Comparison of ENCODE assay signal across 32 cellular contexts in the genomic region with DNA sequence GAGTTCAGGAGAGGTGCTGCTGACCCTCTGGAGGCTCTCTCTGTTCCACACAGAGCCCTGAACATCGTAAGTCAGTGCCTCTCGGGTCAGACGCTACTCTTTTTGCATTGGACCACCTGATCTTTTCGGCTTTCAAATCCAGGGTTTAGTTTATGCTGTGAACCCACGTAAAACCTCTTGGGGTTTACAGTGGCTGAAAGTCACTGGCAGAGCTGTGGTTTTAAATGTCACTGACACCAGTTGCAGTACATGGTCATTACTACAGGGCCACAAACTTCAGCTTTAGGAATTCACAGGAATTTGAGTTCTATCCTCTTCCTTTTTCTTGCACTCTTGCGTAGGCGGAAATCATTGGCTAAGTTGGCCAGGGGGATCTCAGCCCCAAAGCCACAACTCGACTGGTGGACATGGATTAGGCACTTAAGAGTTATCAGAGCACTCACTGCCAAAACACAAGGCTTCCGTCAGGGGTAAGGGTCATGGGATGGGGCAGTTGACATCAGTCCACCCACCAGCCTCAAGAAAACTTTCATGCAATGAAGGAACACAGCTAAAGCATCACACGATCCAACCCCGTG.
"Had no signal": no experiment of that assay in that cellular context is flagged by ENCODE, and none has a peak within 500 bp of the region (broad histone marks: within the 10 kb centered on the region; RNA-seq: fewer than 3 reads in every experiment).

No MANE protein-coding gene starts in this region.

- DNase-seq: activated CD4-positive, alpha-beta memory T cell treated with anti-CD3 and anti-CD28 coated beads, Interleukin-2, amount 10 ng/mL, durations not matched to agents 7 days and 5 days; activated CD4-positive, alpha-beta T cell treated with anti-CD3 and anti-CD28 coated beads, Interleukin-2, amount 10 ng/mL, durations not matched to agents 24 days and 14 days; activated CD8-positive, alpha-beta memory T cell treated with anti-CD3 and anti-CD28 coated beads, Interleukin-2, amount 50 U/mL, for 48 hours; activated gamma-delta T cell; activated naive CD4-positive, alpha-beta T cell treated with anti-CD3 and anti-CD28 coated beads, Interleukin-2, amount 10 ng/mL, durations not matched to agents 7 days and 5 days; activated T-cell treated with anti-CD3 and anti-CD28 coated beads, Interleukin-2, amount 50 U/mL, for 24 hours; amygdala; effector CD8-positive, alpha-beta T cell; gastrocnemius medialis; glutamatergic neuron; kidney; left colon; mammary epithelial cell; ovary; psoas muscle; sigmoid colon; small intestine; stimulated activated CD4-positive, alpha-beta T cell treated with anti-CD3 and anti-CD28 coated beads, Interleukin-4, amount 100 ng/mL, for 24 hours; stomach; T-helper 9 cell; thyroid gland; upper lobe of left lung had no signal

- H3K36me3 ChIP-seq: gastrocnemius medialis, neutrophil, ovary, sigmoid colon, stomach, thyroid gland, upper lobe of left lung, vagina had no signal

- H3K27me3 ChIP-seq: ovary, thyroid gland, upper lobe of left lung, vagina had no signal

- H3K9me3 Mint-ChIP-seq: activated CD4-positive, alpha-beta memory T cell treated with anti-CD3 and anti-CD28 coated beads, Interleukin-2, amount 10 ng/mL, durations not matched to agents 7 days and 5 days; activated CD4-positive, alpha-beta T cell treated with anti-CD3 and anti-CD28 coated beads, Interleukin-2, amount 10 ng/mL, durations not matched to agents 24 days and 14 days; activated naive CD4-positive, alpha-beta T cell treated with anti-CD3 and anti-CD28 coated beads, Interleukin-2, amount 10 ng/mL, durations not matched to agents 7 days and 5 days; activated T-cell treated with anti-CD3 and anti-CD28 coated beads, Interleukin-2, amount 50 U/mL, for 24 hours; central memory CD8-positive, alpha-beta T cell; stimulated activated effector memory CD8-positive, alpha-beta T cell treated with anti-CD3 and anti-CD28 coated beads, Interleukin-12 subunit alpha, Interleukin-12 subunit beta, amount 100 ng/mL, for 72 hours; T-helper 1 cell treated with Interleukin-12 subunit alpha and Interleukin-12 subunit beta and Interleukin-4 antibody, amounts not matched to agents 30 μg/mL and 1 μg/mL, for 36 hours had no signal

- H3K4me3 ChIP-seq: gastrocnemius medialis, ovary, psoas muscle, sigmoid colon, stomach, thyroid gland, upper lobe of left lung, vagina had no signal

- H3K4me1 Mint-ChIP-seq: activated CD4-positive, alpha-beta memory T cell treated with anti-CD3 and anti-CD28 coated beads, Interleukin-2, amount 10 ng/mL, durations not matched to agents 7 days and 5 days; central memory CD8-positive, alpha-beta T cell; nephron; stimulated activated effector memory CD8-positive, alpha-beta T cell treated with anti-CD3 and anti-CD28 coated beads, Interleukin-12 subunit alpha, Interleukin-12 subunit beta, amount 100 ng/mL, for 72 hours had no signal

- H3K4me1 ChIP-seq: gastrocnemius medialis, psoas muscle, sigmoid colon, thyroid gland, upper lobe of left lung, vagina had no signal

- H3K27ac Mint-ChIP-seq: activated CD4-positive, alpha-beta memory T cell treated with anti-CD3 and anti-CD28 coated beads, Interleukin-2, amount 10 ng/mL, durations not matched to agents 7 days and 5 days; activated CD4-positive, alpha-beta T cell treated with anti-CD3 and anti-CD28 coated beads, Interleukin-2, amount 10 ng/mL, durations not matched to agents 24 days and 14 days; activated naive CD4-positive, alpha-beta T cell treated with anti-CD3 and anti-CD28 coated beads, Interleukin-2, amount 10 ng/mL, durations not matched to agents 7 days and 5 days; activated T-cell treated with anti-CD3 and anti-CD28 coated beads, Interleukin-2, amount 50 U/mL, for 24 hours; nephron; stimulated activated effector memory CD8-positive, alpha-beta T cell treated with anti-CD3 and anti-CD28 coated beads, Interleukin-12 subunit alpha, Interleukin-12 subunit beta, amount 100 ng/mL, for 72 hours; T-helper 1 cell treated with Interleukin-12 subunit alpha and Interleukin-12 subunit beta and Interleukin-4 antibody, amounts not matched to agents 30 μg/mL and 1 μg/mL, for 36 hours had no signal

- H3K36me3 Mint-ChIP-seq: activated naive CD4-positive, alpha-beta T cell treated with anti-CD3 and anti-CD28 coated beads, Interleukin-2, amount 10 ng/mL, durations not matched to agents 7 days and 5 days; stimulated activated effector memory CD8-positive, alpha-beta T cell treated with anti-CD3 and anti-CD28 coated beads, Interleukin-12 subunit alpha, Interleukin-12 subunit beta, amount 100 ng/mL, for 72 hours had no signal

- H3K27ac ChIP-seq: gastrocnemius medialis, neutrophil, ovary, psoas muscle, sigmoid colon, stomach, thyroid gland, upper lobe of left lung, vagina, VCaP had no signal

- FAIRE-seq: bronchial epithelial cell, kidney, small intestine, TTC549 had no signal

- H3K4me3 Mint-ChIP-seq: activated CD4-positive, alpha-beta memory T cell treated with anti-CD3 and anti-CD28 coated beads, Interleukin-2, amount 10 ng/mL, durations not matched to agents 7 days and 5 days; activated CD4-positive, alpha-beta T cell treated with anti-CD3 and anti-CD28 coated beads, Interleukin-2, amount 10 ng/mL, durations not matched to agents 24 days and 14 days; activated naive CD4-positive, alpha-beta T cell treated with anti-CD3 and anti-CD28 coated beads, Interleukin-2, amount 10 ng/mL, durations not matched to agents 7 days and 5 days; activated T-cell treated with anti-CD3 and anti-CD28 coated beads, Interleukin-2, amount 50 U/mL, for 24 hours; central memory CD8-positive, alpha-beta T cell; nephron; stimulated activated effector memory CD8-positive, alpha-beta T cell treated with anti-CD3 and anti-CD28 coated beads, Interleukin-12 subunit alpha, Interleukin-12 subunit beta, amount 100 ng/mL, for 72 hours; T-helper 1 cell treated with Interleukin-12 subunit alpha and Interleukin-12 subunit beta and Interleukin-4 antibody, amounts not matched to agents 30 μg/mL and 1 μg/mL, for 36 hours had no signal

- ATAC-seq: activated CD4-positive, CD25-positive, alpha-beta regulatory T cell treated with anti-CD3 and anti-CD28 coated beads, Interleukin-2, amount 50 U/mL, for 24 hours; gastrocnemius medialis; left colon; psoas muscle; stimulated activated effector memory CD8-positive, alpha-beta T cell treated with anti-CD3 and anti-CD28 coated beads, Interleukin-12 subunit alpha, Interleukin-12 subunit beta, amount 100 ng/mL, for 72 hours had no signal

- H3K9me3 ChIP-seq: gastrocnemius medialis, neutrophil, ovary, psoas muscle, sigmoid colon, stomach, thyroid gland, upper lobe of left lung, vagina had no signal
